ENCODE assay signal across 11 cellular contexts in the genomic region with DNA sequence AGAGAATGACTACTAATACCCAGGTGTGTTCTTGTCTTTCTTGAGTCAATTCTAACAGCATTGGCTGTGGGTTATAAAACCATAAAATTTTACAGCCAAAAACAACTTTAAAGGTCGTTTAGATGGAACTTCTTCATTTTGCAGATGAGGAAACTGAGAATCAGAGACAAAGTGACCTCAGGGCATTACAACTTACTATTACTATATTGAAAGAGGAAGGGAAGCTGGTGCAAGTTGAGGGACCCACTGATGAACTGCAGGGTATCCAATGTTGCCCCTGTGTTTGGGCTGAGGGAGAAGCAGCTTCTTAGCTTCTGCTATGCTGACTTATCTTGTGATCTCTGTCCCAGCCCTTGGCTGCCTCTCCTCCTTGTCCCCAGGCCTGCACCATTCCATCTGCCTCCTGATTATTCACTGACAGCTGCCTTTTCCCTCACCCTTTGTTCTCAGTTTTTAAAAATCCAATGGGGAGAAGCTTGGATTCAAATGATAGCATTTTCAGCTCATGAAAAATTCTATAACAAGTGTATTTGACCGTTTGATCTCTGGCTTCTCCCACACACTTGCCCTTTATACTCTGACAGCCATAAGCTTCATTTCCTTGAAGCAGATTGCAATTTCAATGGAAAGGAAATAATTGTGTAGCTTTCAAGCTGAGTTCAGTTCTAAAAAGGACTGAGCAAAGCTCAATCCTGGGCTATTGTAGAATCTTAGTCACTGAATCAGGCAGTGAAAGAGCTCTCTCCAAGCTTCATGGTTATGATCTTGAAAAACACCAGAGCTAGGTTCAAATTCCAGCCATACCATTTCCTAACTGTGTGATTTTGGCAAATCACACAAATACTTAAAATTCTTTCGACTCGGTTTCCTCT.
DNase-seq lines count a peak whose midpoint lies in the region; ATAC-seq and TF ChIP-seq lines count a peak whose summit lies in the region.
"Had no signal": no experiment of that assay in that cellular context is flagged by ENCODE, and none has a peak within 500 bp of the region (broad histone marks: within the 10 kb centered on the region; RNA-seq: fewer than 3 reads in every experiment).

No MANE protein-coding gene starts in this region.

- peak in 1 of 2 donors; percentile 36 for TF ChIP-seq EP300 in tibial nerve (IDR thresholded peaks at IDR 0.05)

- intact Hi-C loops in activated T-helper 1 cell treated with anti-CD3 and anti-CD28 coated beads, Interleukin-12 subunit alpha, Interleukin-12 subunit beta, Interleukin-2, Interleukin-4 antibody, amounts not matched to agents 30 ng/mL and 10 ng/mL and 1 ng/mL, durations not matched to agents 14 hours and 24 hours and 36 hours (cut with micrococcal nuclease): loop anchor here (5.0 to 10.0 kb wide), 2 partner anchors 48 to 555 kb away; no protein-coding TSS in a partner anchor

- 30 to 32% methylated on average over 4 of the region's 4 CpGs for WGBS in tibial nerve, 2 donors

- ATAC-seq in activated CD8-positive, alpha-beta memory T cell treated with anti-CD3 and anti-CD28 coated beads, Interleukin-2, amount 10 ng/mL, durations not matched to agents 7 days and 5 days: no peak

- TF ChIP-seq POLR2A in tibial nerve (IDR thresholded peaks at IDR 0.05): no peak

- H3K4me3 ChIP-seq in tibial nerve (no peak overlapping the region), H7 (ENCODE audit: insufficient read depth, low read depth, low read length) (no peak overlapping the region)
- H3K4me3 ChIP-seq: ascending aorta had no signal

- H3K27ac Mint-ChIP-seq in activated CD8-positive, alpha-beta memory T cell treated with anti-CD3 and anti-CD28 coated beads, Interleukin-2, amount 10 ng/mL, durations not matched to agents 7 days and 5 days: peak overlapping the region; percentile 21
- H3K27ac Mint-ChIP-seq in activated T-helper 1 cell treated with anti-CD3 and anti-CD28 coated beads, Interleukin-12 subunit alpha, Interleukin-12 subunit beta, Interleukin-2, Interleukin-4 antibody, amounts not matched to agents 30 ng/mL and 10 ng/mL and 1 ng/mL, durations not matched to agents 14 hours and 24 hours and 36 hours: peak overlapping the region; percentile 85

- H3K27me3 Mint-ChIP-seq in activated CD8-positive, alpha-beta memory T cell treated with anti-CD3 and anti-CD28 coated beads, Interleukin-2, amount 10 ng/mL, durations not matched to agents 7 days and 5 days: no peaks in the 10 kb centered on the region
- peaks cover 3% of the 10 kb centered on the region for H3K27me3 Mint-ChIP-seq in activated T-helper 1 cell treated with anti-CD3 and anti-CD28 coated beads, Interleukin-12 subunit alpha, Interleukin-12 subunit beta, Interleukin-2, Interleukin-4 antibody, amounts not matched to agents 30 ng/mL and 10 ng/mL and 1 ng/mL, durations not matched to agents 14 hours and 24 hours and 36 hours (ENCODE audit: insufficient read depth)

- CTCF ChIA-PET in activated CD8-positive, alpha-beta memory T cell treated with anti-CD3 and anti-CD28 coated beads, Interleukin-2, amount 10 ng/mL, durations not matched to agents 7 days and 5 days (lab: Charles Lee): interaction anchor here (0.6 to 3.2 kb wide), 9 partner anchors 10 to 441 kb away, joined by 3 to 22 read pairs (median 3); no protein-coding TSS in a partner anchor

- peak overlapping the region; percentile 7 to 82 (median 68) for H3K27ac ChIP-seq in tibial nerve
- H3K27ac ChIP-seq: ascending aorta had no signal

- H3K27me3 ChIP-seq in tibial nerve (no peaks in the 10 kb centered on the region), H7 (ENCODE audit: control insufficient read depth, insufficient read depth, low read length) (no peaks in the 10 kb centered on the region)
- H3K27me3 ChIP-seq: ascending aorta had no signal

- no peaks in the 10 kb centered on the region for H3K9me3 ChIP-seq in tibial nerve
- H3K9me3 ChIP-seq: ascending aorta had no signal

- no peak for DNase-seq in activated CD8-positive, alpha-beta memory T cell treated with anti-CD3 and anti-CD28 coated beads, Interleukin-2, amount 10 ng/mL, durations not matched to agents 7 days and 5 days
- no peak for DNase-seq in activated CD8-positive, alpha-beta memory T cell treated with anti-CD3 and anti-CD28 coated beads for 24 hours
- no peak for DNase-seq in activated T-helper 1 cell treated with anti-CD3 and anti-CD28 coated beads, Interleukin-12 subunit alpha, Interleukin-12 subunit beta, Interleukin-2, Interleukin-4 antibody, amounts not matched to agents 30 ng/mL and 10 ng/mL and 1 ng/mL, durations not matched to agents 14 hours and 24 hours and 36 hours (ENCODE audit: low spot score)
- DNase-seq in islet precursor cell: peak; percentile 66
- no peak for DNase-seq in tibial nerve (ENCODE audit: low spot score in 2 of 2)
- no peak for DNase-seq in effector CD4-positive, alpha-beta T cell
- no peak for DNase-seq in hippocampal formation (lab: John Stamatoyannopoulos, UW)
- no peak for DNase-seq in H7
- DNase-seq: NCI-H2171, Right ventricle myocardium superior had no signal

- H3K4me3 Mint-ChIP-seq in activated CD8-positive, alpha-beta memory T cell treated with anti-CD3 and anti-CD28 coated beads, Interleukin-2, amount 10 ng/mL, durations not matched to agents 7 days and 5 days: no peak overlapping the region
- H3K4me3 Mint-ChIP-seq in activated T-helper 1 cell treated with anti-CD3 and anti-CD28 coated beads, Interleukin-12 subunit alpha, Interleukin-12 subunit beta, Interleukin-2, Interleukin-4 antibody, amounts not matched to agents 30 ng/mL and 10 ng/mL and 1 ng/mL, durations not matched to agents 14 hours and 24 hours and 36 hours: peak overlapping the region; percentile 68

- peaks cover 4% of the 10 kb centered on the region for H3K9me3 Mint-ChIP-seq in activated CD8-positive, alpha-beta memory T cell treated with anti-CD3 and anti-CD28 coated beads, Interleukin-2, amount 10 ng/mL, durations not matched to agents 7 days and 5 days (ENCODE audit: low read depth)
- H3K9me3 Mint-ChIP-seq in activated T-helper 1 cell treated with anti-CD3 and anti-CD28 coated beads, Interleukin-12 subunit alpha, Interleukin-12 subunit beta, Interleukin-2, Interleukin-4 antibody, amounts not matched to agents 30 ng/mL and 10 ng/mL and 1 ng/mL, durations not matched to agents 14 hours and 24 hours and 36 hours: peaks cover 6% of the 10 kb centered on the region

- peaks cover 44% of the 10 kb centered on the region for H3K4me1 Mint-ChIP-seq in activated CD8-positive, alpha-beta memory T cell treated with anti-CD3 and anti-CD28 coated beads, Interleukin-2, amount 10 ng/mL, durations not matched to agents 7 days and 5 days
- H3K4me1 Mint-ChIP-seq in activated T-helper 1 cell treated with anti-CD3 and anti-CD28 coated beads, Interleukin-12 subunit alpha, Interleukin-12 subunit beta, Interleukin-2, Interleukin-4 antibody, amounts not matched to agents 30 ng/mL and 10 ng/mL and 1 ng/mL, durations not matched to agents 14 hours and 24 hours and 36 hours (ENCODE audit: low read depth): peaks cover 53% of the 10 kb centered on the region

- H3K36me3 Mint-ChIP-seq in activated CD8-positive, alpha-beta memory T cell treated with anti-CD3 and anti-CD28 coated beads, Interleukin-2, amount 10 ng/mL, durations not matched to agents 7 days and 5 days: peaks cover 2% of the 10 kb centered on the region
- peaks cover 1% of the 10 kb centered on the region for H3K36me3 Mint-ChIP-seq in activated T-helper 1 cell treated with anti-CD3 and anti-CD28 coated beads, Interleukin-12 subunit alpha, Interleukin-12 subunit beta, Interleukin-2, Interleukin-4 antibody, amounts not matched to agents 30 ng/mL and 10 ng/mL and 1 ng/mL, durations not matched to agents 14 hours and 24 hours and 36 hours (ENCODE audit: low read depth)

- H3K36me3 ChIP-seq in tibial nerve (no peaks in the 10 kb centered on the region), H7 (replicated peaks; ENCODE audit: control insufficient read depth, insufficient read depth, low read length) (no peaks in the 10 kb centered on the region)
- H3K36me3 ChIP-seq: ascending aorta had no signal

- TF ChIP-seq CTCF in tibial nerve (IDR thresholded peaks at IDR 0.05): no peak

- H3K4me1 ChIP-seq in tibial nerve: peaks cover 0 to 56% (median 23%) of the 10 kb centered on the region in 4 donors
